Comparison of ENCODE assay signal across 27 cellular contexts in genomic region chr7:124387056-124387455, GRCh38.
"Had no signal": no experiment of that assay in that cellular context is flagged by ENCODE, and none has a peak within 500 bp of the region (broad histone marks: within the 10 kb centered on the region; RNA-seq: fewer than 3 reads in every experiment).

No MANE protein-coding gene starts in this region.

- H3K4me3 Mint-ChIP-seq: dendritic cell treated with granulocyte-macrophage colony-stimulating factor and Interleukin-4, amounts not matched to agents 40 ng/mL and 50 ng/mL, for 4 days; effector memory CD8-positive, alpha-beta T cell; immature natural killer cell; naive B cell; nephron; stimulated activated memory B cell treated with anti-CD40 and anti-IgM and Interleukin-4, amounts not matched to agents 10 μg/mL and 1 μg/mL and 100 μg/mL, for 72 hours; stimulated activated naive CD8-positive, alpha-beta T cell treated with anti-CD3 and anti-CD28 coated beads, Interleukin-15, Interleukin-2, amounts not matched to agents 100 ng/mL and 50 ng/mL, for 24 hours had no signal

- DNase-seq: effector memory CD8-positive, alpha-beta T cell; gastrocnemius medialis; glutamatergic neuron; immature natural killer cell; kidney; left colon; left ventricle myocardium superior; mesendoderm; naive B cell; occipital lobe; pancreas; spleen; stimulated activated CD4-positive, alpha-beta T cell treated with anti-CD3 and anti-CD28 coated beads, Interleukin-15, amount 100 ng/mL, for 24 hours; stimulated activated CD4-positive, alpha-beta T cell treated with anti-CD3 and anti-CD28 coated beads, Interleukin-1b, Interleukin-23, amount 100 ng/mL, for 48 hours; stimulated activated CD4-positive, alpha-beta T cell treated with anti-CD3 and anti-CD28 coated beads, Interleukin-4, amount 100 ng/mL, for 24 hours; testis; upper lobe of right lung had no signal

- H3K27me3 Mint-ChIP-seq: dendritic cell treated with granulocyte-macrophage colony-stimulating factor and Interleukin-4, amounts not matched to agents 40 ng/mL and 50 ng/mL, for 4 days; effector memory CD8-positive, alpha-beta T cell; naive B cell; stimulated activated memory B cell treated with anti-CD40 and anti-IgM and Interleukin-4, amounts not matched to agents 10 μg/mL and 1 μg/mL and 100 μg/mL, for 72 hours; stimulated activated naive CD8-positive, alpha-beta T cell treated with anti-CD3 and anti-CD28 coated beads, Interleukin-15, Interleukin-2, amounts not matched to agents 100 ng/mL and 50 ng/mL, for 24 hours had no signal

- ATAC-seq: effector memory CD8-positive, alpha-beta T cell; gastrocnemius medialis; left colon; left ventricle myocardium superior; pancreas; sciatic nerve; stimulated activated memory B cell treated with anti-CD40 and anti-IgM and Interleukin-4, amounts not matched to agents 10 μg/mL and 1 μg/mL and 100 μg/mL, for 72 hours; upper lobe of right lung had no signal

- H3K9me3 ChIP-seq: esophagus muscularis mucosa, gastrocnemius medialis, pancreas, prostate gland, testis, tibial nerve, upper lobe of right lung, vagina had no signal

- H3K9me3 Mint-ChIP-seq: dendritic cell treated with granulocyte-macrophage colony-stimulating factor and Interleukin-4, amounts not matched to agents 40 ng/mL and 50 ng/mL, for 4 days; nephron; stimulated activated memory B cell treated with anti-CD40 and anti-IgM and Interleukin-4, amounts not matched to agents 10 μg/mL and 1 μg/mL and 100 μg/mL, for 72 hours; stimulated activated naive CD8-positive, alpha-beta T cell treated with anti-CD3 and anti-CD28 coated beads, Interleukin-15, Interleukin-2, amounts not matched to agents 100 ng/mL and 50 ng/mL, for 24 hours had no signal

- H3K27me3 ChIP-seq: esophagus muscularis mucosa, gastrocnemius medialis, pancreas, spleen, testis, tibial nerve, upper lobe of right lung, vagina had no signal

- H3K36me3 ChIP-seq: esophagus muscularis mucosa, gastrocnemius medialis, pancreas, prostate gland, spleen, tibial nerve, upper lobe of right lung, vagina had no signal

- H3K36me3 Mint-ChIP-seq: immature natural killer cell; naive B cell; stimulated activated memory B cell treated with anti-CD40 and anti-IgM and Interleukin-4, amounts not matched to agents 10 μg/mL and 1 μg/mL and 100 μg/mL, for 72 hours had no signal

- H3K4me1 ChIP-seq: esophagus muscularis mucosa, gastrocnemius medialis, pancreas, prostate gland, spleen, testis, tibial nerve, upper lobe of right lung, vagina had no signal

- H3K4me3 ChIP-seq: esophagus muscularis mucosa, gastrocnemius medialis, lung, pancreas, prostate gland, spleen, testis, tibial nerve, upper lobe of right lung, vagina had no signal

- H3K27ac Mint-ChIP-seq: dendritic cell treated with granulocyte-macrophage colony-stimulating factor and Interleukin-4, amounts not matched to agents 40 ng/mL and 50 ng/mL, for 4 days; effector memory CD8-positive, alpha-beta T cell; immature natural killer cell; nephron; stimulated activated memory B cell treated with anti-CD40 and anti-IgM and Interleukin-4, amounts not matched to agents 10 μg/mL and 1 μg/mL and 100 μg/mL, for 72 hours; stimulated activated naive CD8-positive, alpha-beta T cell treated with anti-CD3 and anti-CD28 coated beads, Interleukin-15, Interleukin-2, amounts not matched to agents 100 ng/mL and 50 ng/mL, for 24 hours had no signal

- H3K4me1 Mint-ChIP-seq: immature natural killer cell; naive B cell; nephron; stimulated activated memory B cell treated with anti-CD40 and anti-IgM and Interleukin-4, amounts not matched to agents 10 μg/mL and 1 μg/mL and 100 μg/mL, for 72 hours had no signal
